ENCODE assay signal across 26 cellular contexts in genomic region chr19:10965398-10965797, GRCh38. TPM values are rescaled to one million over a fixed set of nuclear protein-coding genes. Genes with fewer than 3 reads are reported as not detected.
DNase-seq lines count a peak whose midpoint lies in the region; ATAC-seq and TF ChIP-seq lines count a peak whose summit lies in the region.
"Had no signal": no experiment of that assay in that cellular context is flagged by ENCODE, and none has a peak within 500 bp of the region (broad histone marks: within the 10 kb centered on the region; RNA-seq: fewer than 3 reads in every experiment).

No MANE protein-coding gene starts in this region.

- H3K27ac ChIP-seq in cardiac muscle cell (peak overlapping the region; percentile 54), heart left ventricle (no peak overlapping the region), OCI-LY1 (ENCODE audit: low read depth, low read length, poor library complexity, severe bottlenecking) (peak overlapping the region; percentile 98)
- H3K27ac ChIP-seq: upper lobe of right lung had no signal

- TF ChIP-seq CTCF in cardiac muscle cell (IDR thresholded peaks at IDR 0.05; ENCODE audit: low read depth, low read length) = no peak
- no peak for TF ChIP-seq CTCF in heart left ventricle (IDR thresholded peaks at IDR 0.05)
- TF ChIP-seq CTCF in OCI-LY1 (IDR thresholded peaks at IDR 0.05; ENCODE audit: low read length) = no peak
- no peak for TF ChIP-seq CTCF in mesothelial cell of epicardium (IDR thresholded peaks at IDR 0.05; ENCODE audit: unreplicated experiment)
- no peak for TF ChIP-seq CTCF in type B pancreatic cell (conservative IDR thresholded peaks at IDR 0.05)

- H3K9me3 ChIP-seq in cardiac muscle cell (ENCODE audit: low read depth) (no peaks in the 10 kb centered on the region), heart left ventricle (no peaks in the 10 kb centered on the region), OCI-LY1 (ENCODE audit: low read length) (no peaks in the 10 kb centered on the region)
- H3K9me3 ChIP-seq: Caco-2, MG63, upper lobe of right lung had no signal

- H3K27me3 ChIP-seq in cardiac muscle cell (no peaks in the 10 kb centered on the region), heart left ventricle (no peaks in the 10 kb centered on the region), OCI-LY1 (ENCODE audit: insufficient read depth, low read length) (no peaks in the 10 kb centered on the region)
- H3K27me3 ChIP-seq: MG63, upper lobe of right lung had no signal

- H3K9me2 ChIP-seq in OCI-LY1 (ENCODE audit: low read depth, low read length) = no peaks in the 10 kb centered on the region

- H2AFZ ChIP-seq in OCI-LY1 (ENCODE audit: low read length) = no peak overlapping the region

- H4K20me1 ChIP-seq in OCI-LY1 (ENCODE audit: insufficient read depth, low read length) = no peaks in the 10 kb centered on the region

- intact Hi-C loops in heart left ventricle (cut with DNase I) = no loop called here

- H3K27ac Mint-ChIP-seq in mesothelial cell of epicardium (peak overlapping the region; percentile 71), type B pancreatic cell (peak overlapping the region; percentile 48)
- H3K27ac Mint-ChIP-seq: activated CD4-positive, alpha-beta memory T cell treated with anti-CD3 and anti-CD28 coated beads for 36 hours; B cell; stimulated activated memory B cell treated with anti-CD40 and anti-IgM and Interleukin-4, amounts not matched to agents 10 μg/mL and 1 μg/mL and 100 μg/mL, for 72 hours had no signal

- ATAC-seq in heart left ventricle = no peak
- ATAC-seq in HG02885 (IDR thresholded peaks at IDR 0.05; ENCODE audit: poor library complexity, unreplicated experiment) = no peak
- ATAC-seq: activated CD4-positive, CD25-positive, alpha-beta regulatory T cell treated with anti-CD3 and anti-CD28 coated beads, Interleukin-2, amount 50 U/mL, for 24 hours; left ventricle myocardium superior; stimulated activated memory B cell treated with anti-CD40 and anti-IgM and Interleukin-4, amounts not matched to agents 10 μg/mL and 1 μg/mL and 100 μg/mL, for 72 hours; upper lobe of right lung had no signal

- no peaks in the 10 kb centered on the region for H3K9me3 Mint-ChIP-seq in mesothelial cell of epicardium
- no peaks in the 10 kb centered on the region for H3K9me3 Mint-ChIP-seq in type B pancreatic cell
- H3K9me3 Mint-ChIP-seq: activated CD4-positive, alpha-beta memory T cell treated with anti-CD3 and anti-CD28 coated beads for 36 hours; stimulated activated memory B cell treated with anti-CD40 and anti-IgM and Interleukin-4, amounts not matched to agents 10 μg/mL and 1 μg/mL and 100 μg/mL, for 72 hours had no signal

- H3K4me1 ChIP-seq in cardiac muscle cell (ENCODE audit: low read depth) (peaks cover 7% of the 10 kb centered on the region), heart left ventricle (peaks cover 0 to 26% (median 15%) of the 10 kb centered on the region in 12 donors), OCI-LY1 (ENCODE audit: insufficient read depth, low read length, severe bottlenecking) (peaks cover 76% of the 10 kb centered on the region)

- H3K79me2 ChIP-seq in OCI-LY1 (ENCODE audit: insufficient read depth, low read length) = peaks cover 88% of the 10 kb centered on the region

- H3K4me1 Mint-ChIP-seq in mesothelial cell of epicardium (peaks cover 32% of the 10 kb centered on the region), type B pancreatic cell (ENCODE audit: unreplicated experiment) (peaks cover 46% of the 10 kb centered on the region)

- H3K4me2 ChIP-seq in OCI-LY1 (ENCODE audit: low read length) = peak overlapping the region; percentile 54

- H3K27me3 Mint-ChIP-seq in mesothelial cell of epicardium (ENCODE audit: low read depth) (no peaks in the 10 kb centered on the region), type B pancreatic cell (no peaks in the 10 kb centered on the region)
- H3K27me3 Mint-ChIP-seq: activated CD4-positive, alpha-beta memory T cell treated with anti-CD3 and anti-CD28 coated beads for 36 hours; B cell; stimulated activated memory B cell treated with anti-CD40 and anti-IgM and Interleukin-4, amounts not matched to agents 10 μg/mL and 1 μg/mL and 100 μg/mL, for 72 hours had no signal

- no peak for TF ChIP-seq POLR2A in heart left ventricle (IDR thresholded peaks at IDR 0.05)

- 78 to 83% (median 82%) methylated on average over 6 of the region's 6 CpGs for WGBS in heart left ventricle, 4 donors

- H3K4me3 Mint-ChIP-seq in mesothelial cell of epicardium (no peak overlapping the region), type B pancreatic cell (peak overlapping the region; percentile 18)
- H3K4me3 Mint-ChIP-seq: activated CD4-positive, alpha-beta memory T cell treated with anti-CD3 and anti-CD28 coated beads for 36 hours; B cell; stimulated activated memory B cell treated with anti-CD40 and anti-IgM and Interleukin-4, amounts not matched to agents 10 μg/mL and 1 μg/mL and 100 μg/mL, for 72 hours had no signal

- H3K36me3 ChIP-seq in cardiac muscle cell (no peaks in the 10 kb centered on the region), heart left ventricle (peaks cover 0 to 3% (median 0%) of the 10 kb centered on the region in 9 donors), OCI-LY1 (ENCODE audit: insufficient read depth, low read length) (peaks cover 22% of the 10 kb centered on the region)
- H3K36me3 ChIP-seq: upper lobe of right lung had no signal

- H3F3A ChIP-seq in OCI-LY1 (ENCODE audit: insufficient read depth, low read length) = no peaks in the 10 kb centered on the region

- peaks cover 2% of the 10 kb centered on the region for H3K36me3 Mint-ChIP-seq in mesothelial cell of epicardium
- H3K36me3 Mint-ChIP-seq in type B pancreatic cell = peaks cover 18% of the 10 kb centered on the region
- H3K36me3 Mint-ChIP-seq: activated CD4-positive, alpha-beta memory T cell treated with anti-CD3 and anti-CD28 coated beads for 36 hours had no signal

- H3K9ac ChIP-seq in OCI-LY1 (ENCODE audit: low read length) = peak overlapping the region; percentile 17; the same call in 1 of the 2 replicates

- no peak overlapping the region for H3K4me3 ChIP-seq in cardiac muscle cell
- H3K4me3 ChIP-seq in heart left ventricle = no peak overlapping the region
- peak overlapping the region; percentile 7 for H3K4me3 ChIP-seq in OCI-LY1 (ENCODE audit: low read depth, low read length, poor library complexity, severe bottlenecking)
- H3K4me3 ChIP-seq: MG63, upper lobe of right lung had no signal

- DNase-seq in cardiac muscle cell (ENCODE audit: low read depth in 1 of 2, low spot score in 1 of 2) (no peak), heart left ventricle (no peak), mesothelial cell of epicardium (ENCODE audit: low spot score in 2 of 2, unreplicated experiment in 2 of 2) (no peak), type B pancreatic cell (ENCODE audit: extremely low spot score, unreplicated experiment) (no peak), NCI-H1417 treated with DMSO at 0.1 percent for 48 hours (lab: John Stamatoyannopoulos, UW) (no peak), epidermal melanocyte (ENCODE audit: insufficient read length, low spot score) (no peak)
- DNase-seq: activated CD4-positive, alpha-beta memory T cell treated with anti-CD3 and anti-CD28 coated beads for 36 hours; activated effector memory CD4-positive, alpha-beta T cell treated with anti-CD3 and anti-CD28 coated beads, Interleukin-2, amount 50 U/mL, for 16 hours; Caco-2; IMR-90; left ventricle myocardium superior; MG63; NCI-H1105 treated with DMSO at 0.1 percent for 48 hours; NCI-H2029; NCI-H2227 treated with DMSO at 0.1 percent for 48 hours; NCI-H526 treated with DMSO at 0.1 percent for 48 hours; retina; SIG-M5; stimulated activated CD4-positive, alpha-beta T cell treated with anti-CD3 and anti-CD28 coated beads, Interleukin-4, amount 100 ng/mL, for 4 hours; substantia nigra; upper lobe of right lung had no signal

RNA-seq across cellular contexts. Expression of gene SMARCA4, which starts 4.6 kb away (rescaled TPM):
- 135 and 212 TPM in 2 replicates for total RNA-seq in cardiac muscle cell
- polyA plus RNA-seq in cardiac muscle cell = 178 and 181 TPM in 2 replicates
- 10 to 100 TPM; 34.1 to 70.9 (median 48.3) TPM for total RNA-seq in heart left ventricle
- 10 to 100 TPM; 49.5 to 62.5 TPM for polyA plus RNA-seq in heart left ventricle
- 251 to 274 TPM (median 259 TPM) in 3 replicates for total RNA-seq in mesothelial cell of epicardium
- 182 and 244 TPM in 2 replicates for total RNA-seq in type B pancreatic cell (ENCODE audit: low replicate concordance)

RNA-seq across cellular contexts. Expression of gene TIMM29, which starts 36.8 kb away (rescaled TPM):
- total RNA-seq in cardiac muscle cell = 52.2 and 54.5 TPM in 2 replicates
- polyA plus RNA-seq in cardiac muscle cell = 31.3 and 41.7 TPM in 2 replicates
- total RNA-seq in heart left ventricle = 10 to 100 TPM; 10.0 to 29.3 (median 14.5) TPM
- polyA plus RNA-seq in heart left ventricle = 10 to 100 TPM; 15.5 to 17.3 TPM
- 25.5 to 31.5 TPM (median 26.8 TPM) in 3 replicates for total RNA-seq in mesothelial cell of epicardium
- total RNA-seq in type B pancreatic cell (ENCODE audit: low replicate concordance) = 31.8 and 33.7 TPM in 2 replicates

RNA-seq across cellular contexts. Expression of gene YIPF2, which starts 37.0 kb away (rescaled TPM):
- total RNA-seq in cardiac muscle cell (67.2 and 69.9 TPM in 2 replicates), heart left ventricle (10 to 100 TPM; 11.5 to 27.1 (median 17.3) TPM), mesothelial cell of epicardium (62.8 to 66.2 TPM (median 64.4 TPM) in 3 replicates), type B pancreatic cell (ENCODE audit: low replicate concordance) (58.5 and 124 TPM in 2 replicates)
- polyA plus RNA-seq in cardiac muscle cell (32.9 and 38.9 TPM in 2 replicates), heart left ventricle (10 to 100 TPM; 21.5 to 38.7 TPM)

Comparison
In these comparisons a context has a peak if more than half of its experiments do, and no peak if none do; other contexts are left out.
1. H3K27ac ChIP-seq: peak in cardiac muscle cell (single experiment) and OCI-LY1 (single experiment); none in heart left ventricle (0 of 12).